13 cellular contexts compared by ENCODE assay signal in genomic region chr6:117167520-117168271, GRCh38.
DNase-seq lines count a peak whose midpoint lies in the region; ATAC-seq, FAIRE-seq and TF ChIP-seq lines count a peak whose summit lies in the region.
"Had no signal": no experiment of that assay in that cellular context is flagged by ENCODE, and none has a peak within 500 bp of the region (broad histone marks: within the 10 kb centered on the region; RNA-seq: fewer than 3 reads in every experiment).

No MANE protein-coding gene starts in this region.

- H3K4me3 ChIP-seq in NB4 (ENCODE audit: low read depth, low read length) (no peak overlapping the region), H1 (ENCODE audit: extremely low read depth in 1 of 4, insufficient read depth in 2 of 4, low read depth in 3 of 4, low read length in 4 of 4) (no peak overlapping the region), prostate gland (no peak overlapping the region), adrenal gland (no peak overlapping the region)

- H3K36me3 ChIP-seq in H1 (ENCODE audit: control insufficient read depth in 2 of 4, insufficient read depth in 4 of 4, low read length in 3 of 4) (no peaks in the 10 kb centered on the region), prostate gland (no peaks in the 10 kb centered on the region), adrenal gland (replicated peaks in 1 of 2) (no peaks in the 10 kb centered on the region)

- H3K14ac ChIP-seq in H1 (ENCODE audit: insufficient read length) = no peak overlapping the region

- CTCF ChIA-PET in H1 (lab: Charles Lee; ENCODE audit: partially characterized antibody) = interaction anchor here (0.9 to 3.4 kb wide), 10 partner anchors 8 to 215 kb away, joined by 3 to 22 read pairs (median 4); no protein-coding TSS in a partner anchor

- no peak overlapping the region for H2BK120ac ChIP-seq in H1 (replicated peaks; ENCODE audit: low read depth, low read length)

- no peak overlapping the region for H2BK20ac ChIP-seq in H1 (ENCODE audit: low read length)

- H3K79me2 ChIP-seq in H1 (ENCODE audit: control insufficient read depth in 1 of 2, insufficient read depth in 2 of 2, low read length in 2 of 2) = no peaks in the 10 kb centered on the region

- no peaks in the 10 kb centered on the region for H3K79me1 ChIP-seq in H1 (ENCODE audit: low read depth, low read length)

- H3K4me1 ChIP-seq in H1 (replicated peaks in 1 of 4; ENCODE audit: control insufficient read depth in 3 of 4, insufficient read depth in 4 of 4, low read length in 3 of 4) = no peaks in the 10 kb centered on the region
- no peaks in the 10 kb centered on the region for H3K4me1 ChIP-seq in prostate gland (replicated peaks)
- no peaks in the 10 kb centered on the region for H3K4me1 ChIP-seq in adrenal gland (replicated peaks in 1 of 2)

- H3K4me3 Mint-ChIP-seq in mesothelial cell of epicardium = no peak overlapping the region
- H3K4me3 Mint-ChIP-seq: activated CD8-positive, alpha-beta T cell treated with anti-CD3 and anti-CD28 coated beads for 36 hours had no signal

- no peak overlapping the region for H4K5ac ChIP-seq in H1 (ENCODE audit: insufficient read length, low read depth, low read length)

- H4K20me1 ChIP-seq in H1 (replicated peaks in 1 of 2; ENCODE audit: control insufficient read depth in 1 of 2, insufficient read depth in 2 of 2, low read length in 2 of 2) = no peaks in the 10 kb centered on the region

- H3K9ac ChIP-seq in H1 (replicated peaks in 1 of 4; ENCODE audit: extremely low read depth in 1 of 4, low read depth in 3 of 4, low read length in 3 of 4) = no peak overlapping the region

- no peak overlapping the region for H3K27ac Mint-ChIP-seq in mesothelial cell of epicardium
- H3K27ac Mint-ChIP-seq: activated CD8-positive, alpha-beta T cell treated with anti-CD3 and anti-CD28 coated beads for 36 hours had no signal

- H2BK15ac ChIP-seq in H1 (ENCODE audit: low read length) = no peak overlapping the region

- H2AK5ac ChIP-seq in H1 (ENCODE audit: low read depth, low read length) = no peak overlapping the region

- H3K18ac ChIP-seq in H1 (ENCODE audit: extremely low read depth, low read length) = no peak overlapping the region

- no peaks in the 10 kb centered on the region for H3K23me2 ChIP-seq in H1 (ENCODE audit: low read depth, low read length)

- TF ChIP-seq POLR2A in NB4 (IDR thresholded peaks at IDR 0.05; ENCODE audit: extremely low read depth, insufficient read length) = no peak
- no peak for TF ChIP-seq POLR2A in H1 (IDR thresholded peaks at IDR 0.05; ENCODE audit: control extremely low read depth in 1 of 2, low read depth in 2 of 2, low read length in 2 of 2)
- no peak for TF ChIP-seq POLR2A in prostate gland (IDR thresholded peaks at IDR 0.05)
- no peak for TF ChIP-seq POLR2A in adrenal gland (IDR thresholded peaks at IDR 0.05)

- H3K27ac ChIP-seq in H1 (ENCODE audit: low read depth, low read length) (no peak overlapping the region), prostate gland (no peak overlapping the region), adrenal gland (no peak overlapping the region)

- H3K56ac ChIP-seq in H1 (replicated peaks; ENCODE audit: insufficient read length, low read depth, low read length) = no peak overlapping the region

- no peak overlapping the region for H4K91ac ChIP-seq in H1 (replicated peaks; ENCODE audit: insufficient read length, low read length)

- peak; percentile 56 to 62 for TF ChIP-seq RAD21 in H1 (IDR thresholded peaks at IDR 0.05 in 1 of 2, conservative IDR thresholded peaks at IDR 0.05 in 1 of 2; ENCODE audit: low read depth in 2 of 2, low read length in 2 of 2)

- H3K9me3 Mint-ChIP-seq in mesothelial cell of epicardium = peaks cover 12% of the 10 kb centered on the region
- H3K9me3 Mint-ChIP-seq: activated CD8-positive, alpha-beta T cell treated with anti-CD3 and anti-CD28 coated beads for 36 hours had no signal

- 0 out of 2 replicates have a peak overlapping the region, but pooled peaks have one; percentile 64 for H2AFZ ChIP-seq in H1 (ENCODE audit: low read length)

- H3K27me3 ChIP-seq in H1 (replicated peaks in 1 of 4; ENCODE audit: control insufficient read depth in 3 of 4, extremely low read depth in 1 of 4, insufficient read depth in 3 of 4, low read length in 3 of 4) (no peaks in the 10 kb centered on the region), prostate gland (replicated peaks; ENCODE audit: insufficient read depth) (no peaks in the 10 kb centered on the region), adrenal gland (no peaks in the 10 kb centered on the region)

- peak; percentile 7 for FAIRE-seq in H1 (lab: Jason Lieb, UNC)
- FAIRE-seq: G401.6 had no signal

- DNase-seq in NB4 (ENCODE audit: low read depth) = peak; percentile 8
- no peak for DNase-seq in H1 (ENCODE audit: low read depth in 1 of 2, low spot score in 2 of 2)
- peak; percentile 37 for DNase-seq in prostate gland (ENCODE audit: low spot score)
- DNase-seq in adrenal gland = no peak
- DNase-seq in ecto neural progenitor cell (ENCODE audit: low spot score) = no peak
- DNase-seq in mesothelial cell of epicardium (ENCODE audit: low spot score in 2 of 2, unreplicated experiment in 2 of 2) = no peak
- DNase-seq: activated CD8-positive, alpha-beta T cell treated with anti-CD3 and anti-CD28 coated beads for 36 hours; amygdala; NCI-H1092; stimulated activated CD4-positive, alpha-beta T cell treated with anti-CD3 and anti-CD28 coated beads, Interleukin-4, amount 100 ng/mL, for 4 hours had no signal

- no peak overlapping the region for H3K4ac ChIP-seq in H1 (replicated peaks; ENCODE audit: insufficient read length, low read depth, low read length)

- no peak overlapping the region for H3K4me2 ChIP-seq in H1 (ENCODE audit: insufficient read depth in 1 of 2, low read depth in 2 of 2, low read length in 2 of 2)

- intact Hi-C loops in prostate gland (cut with DNase I) = no loop called here
- intact Hi-C loops in adrenal gland (cut with DNase I) = no loop called here

- 79% methylated on average over 9 of the region's 10 CpGs; no CpG with 5 or more reads in 1 of the 2 experiments for WGBS in H1 (ENCODE audit: extremely low coverage in 1 of 2, insufficient coverage in 1 of 2, insufficient read length in 1 of 2, insufficient replicate concordance in 2 of 2, low coverage in 1 of 2, low lambda C conversion rate in 2 of 2, missing lambda C conversion rate in 1 of 2), 2 experiments
- 53% methylated on average over 10 of the region's 10 CpGs for WGBS in prostate gland
- WGBS in adrenal gland, 4 donors = 59 to 69% (median 64%) methylated on average over 10 of the region's 10 CpGs

- H3K27me3 Mint-ChIP-seq in mesothelial cell of epicardium (ENCODE audit: low read depth) = no peaks in the 10 kb centered on the region
- H3K27me3 Mint-ChIP-seq: activated CD8-positive, alpha-beta T cell treated with anti-CD3 and anti-CD28 coated beads for 36 hours had no signal

- no peak overlapping the region for H4K8ac ChIP-seq in H1 (ENCODE audit: extremely low read depth, insufficient read depth, low read length)

- POLR2A ChIA-PET in H1 (lab: Charles Lee; ENCODE audit: partially characterized antibody) = no interaction called here

- no peak for TF ChIP-seq EP300 in H1 (IDR thresholded peaks at IDR 0.05; ENCODE audit: borderline replicate concordance in 1 of 2, low read depth in 2 of 2, low read length in 2 of 2)

- no peak for ATAC-seq in GM19035 (IDR thresholded peaks at IDR 0.05; ENCODE audit: unreplicated experiment)
- ATAC-seq: activated CD8-positive, alpha-beta T cell treated with anti-CD3 and anti-CD28 coated beads for 36 hours had no signal

- TF ChIP-seq CTCF in GM12873 (IDR thresholded peaks at IDR 0.05; ENCODE audit: insufficient read depth, low read depth, low read length, missing control alignments) (peak; percentile 30), NB4 (IDR thresholded peaks at IDR 0.05; ENCODE audit: low read depth, low read length) (peak; percentile 17), H1 (IDR thresholded peaks at IDR 0.05; ENCODE audit: control extremely low read depth in 1 of 3, insufficient read depth in 1 of 3, low read depth in 1 of 3, low read length in 3 of 3) (peak; percentile 6 to 55 (median 44)), prostate gland (IDR thresholded peaks at IDR 0.05) (peak in 1 of 4 experiments; percentile 8), adrenal gland (IDR thresholded peaks at IDR 0.05) (no peak), mesothelial cell of epicardium (IDR thresholded peaks at IDR 0.05; ENCODE audit: unreplicated experiment) (no peak)

- H3K23ac ChIP-seq in H1 (ENCODE audit: insufficient read length) = no peak overlapping the region

- H3K9me3 ChIP-seq in H1 (ENCODE audit: insufficient read depth in 2 of 2, low read depth in 1 of 2, low read length in 1 of 2) (no peaks in the 10 kb centered on the region), prostate gland (no peaks in the 10 kb centered on the region), adrenal gland (replicated peaks in 1 of 3) (no peaks in the 10 kb centered on the region)

- no peak overlapping the region; the same call in 1 of the 2 replicates for H2BK5ac ChIP-seq in H1 (ENCODE audit: low read depth, low read length)

- no peak overlapping the region for H2BK12ac ChIP-seq in H1 (ENCODE audit: low read depth, low read length)

- peaks cover 14% of the 10 kb centered on the region for H3K4me1 Mint-ChIP-seq in mesothelial cell of epicardium

- H3K36me3 Mint-ChIP-seq in mesothelial cell of epicardium = no peaks in the 10 kb centered on the region

TF ChIP-seq in H1, 55 proteins besides CTCF, POLR2A, EP300 and RAD21 (continues in another document):
- TF ChIP-seq MAX (IDR thresholded peaks at IDR 0.05) (peak; percentile 75), ASH2L (IDR thresholded peaks at IDR 0.05; ENCODE audit: low read length) (no peak), ATF2 (IDR thresholded peaks at IDR 0.05; ENCODE audit: low read length) (no peak)
- TF ChIP-seq, protein P1, sequence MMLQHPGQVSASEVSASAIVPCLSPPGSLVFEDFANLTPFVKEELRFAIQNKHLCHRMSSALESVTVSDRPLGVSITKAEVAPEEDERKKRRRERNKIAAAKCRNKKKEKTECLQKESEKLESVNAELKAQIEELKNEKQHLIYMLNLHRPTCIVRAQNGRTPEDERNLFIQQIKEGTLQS (IDR thresholded peaks at IDR 0.05; ENCODE audit: insufficient read depth, low read depth, low read length) = no peak

Comparison
In these comparisons a context has a peak if more than half of its experiments do, and no peak if none do; other contexts are left out.
1. CTCF ChIP-seq: peak in GM12873 (single experiment), NB4 (single experiment) and H1 (3 of 3); none in adrenal gland (0 of 6) and mesothelial cell of epicardium (single experiment).
2. DNase-seq: peak in NB4 (single experiment) and prostate gland (single experiment); none in H1 (0 of 2), adrenal gland (0 of 7), ecto neural progenitor cell (single experiment) and mesothelial cell of epicardium (0 of 2).